9 cellular contexts compared by ENCODE assay signal in the genomic region with DNA sequence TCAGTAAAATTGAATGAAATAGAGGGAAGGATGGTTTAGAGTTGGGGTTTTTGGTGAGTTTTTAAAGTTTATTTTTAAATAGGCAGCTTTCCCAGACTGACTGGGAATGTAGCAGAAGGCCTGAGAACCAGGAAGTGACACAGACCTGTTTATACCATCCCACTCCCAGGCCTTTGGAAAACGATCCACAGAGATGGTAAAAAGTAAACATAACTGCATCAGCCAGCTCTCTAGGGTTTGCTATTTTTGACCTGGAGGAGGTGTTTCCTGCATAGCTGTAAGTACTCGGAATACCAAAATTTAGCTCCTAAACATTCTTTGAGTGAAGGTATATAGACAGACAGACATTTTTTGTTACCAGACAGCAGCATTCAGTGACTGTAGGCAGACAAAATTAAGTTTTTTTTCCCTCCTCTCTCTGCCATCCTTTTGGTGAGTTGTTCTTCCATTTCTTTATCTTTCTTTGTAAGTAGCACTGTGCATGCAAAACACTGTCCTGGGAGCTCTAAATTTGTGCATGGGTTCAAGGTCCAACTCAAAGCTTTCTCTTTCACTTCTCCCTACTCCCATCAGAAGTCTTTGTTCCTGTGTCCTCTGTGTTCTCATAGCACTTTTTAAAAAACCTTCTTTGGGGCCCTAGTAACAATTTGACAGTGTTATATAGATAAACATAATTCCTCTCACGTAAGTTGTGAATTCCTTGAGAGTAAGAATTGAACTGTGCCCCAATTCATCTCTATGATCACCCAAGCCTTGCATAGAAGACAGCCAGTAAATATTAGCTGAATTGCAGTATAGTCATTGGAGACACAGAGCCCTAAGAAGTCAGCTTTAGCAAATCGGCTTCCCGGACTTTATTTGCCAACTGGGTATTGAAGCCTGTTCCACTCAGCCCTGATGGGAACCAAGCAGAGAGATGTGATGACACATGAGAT. TPM values are rescaled to one million over a fixed set of nuclear protein-coding genes. Genes with fewer than 3 reads are reported as not detected.
DNase-seq lines count a peak whose midpoint lies in the region; ATAC-seq and TF ChIP-seq lines count a peak whose summit lies in the region.
"Had no signal": no experiment of that assay in that cellular context is flagged by ENCODE, and none has a peak within 500 bp of the region (broad histone marks: within the 10 kb centered on the region; RNA-seq: fewer than 3 reads in every experiment).

No MANE protein-coding gene starts in this region.

- H3F3A ChIP-seq in neural progenitor cell (ENCODE audit: low read depth), result no peaks in the 10 kb centered on the region

- no peak for TF ChIP-seq CTCF in dorsolateral prefrontal cortex (IDR thresholded peaks at IDR 0.05 in 54 of 56, conservative IDR thresholded peaks at IDR 0.05 in 2 of 56; ENCODE audit: low read depth in 1 of 56, partially characterized antibody in 56 of 56)
- TF ChIP-seq CTCF in neural progenitor cell (IDR thresholded peaks at IDR 0.05), result no peak

- DNase-seq in NCI-H345 (lab: John Stamatoyannopoulos, UW), result peak; percentile 62
- DNase-seq in dorsolateral prefrontal cortex, result no peak
- DNase-seq in natural killer cell treated with Interleukin-12 subunit alpha and Interleukin-12 subunit beta and Interleukin-15 and Interleukin-18, amount 100 ng/mL, for 72 hours (ENCODE audit: low spot score), result no peak
- DNase-seq in CD8-positive, alpha-beta memory T cell, result no peak
- no peak for DNase-seq in neural progenitor cell (ENCODE audit: low spot score)
- no peak for DNase-seq in activated CD4-positive, alpha-beta T cell treated with anti-CD3 and anti-CD28 coated beads, Interleukin-2, amount 50 U/mL, for 48 hours

- no peaks in the 10 kb centered on the region for H3K27me3 Mint-ChIP-seq in natural killer cell treated with Interleukin-12 subunit alpha and Interleukin-12 subunit beta and Interleukin-15 and Interleukin-18, amount 100 ng/mL, for 72 hours
- no peaks in the 10 kb centered on the region for H3K27me3 Mint-ChIP-seq in CD8-positive, alpha-beta memory T cell
- peaks cover 4% of the 10 kb centered on the region for H3K27me3 Mint-ChIP-seq in neural progenitor cell (ENCODE audit: insufficient read depth, low read depth)

- peaks cover 22% of the 10 kb centered on the region for H3K36me3 ChIP-seq in BLaER1
- H3K36me3 ChIP-seq in CD8-positive, alpha-beta memory T cell (ENCODE audit: insufficient read depth, low read length), result no peaks in the 10 kb centered on the region
- H3K36me3 ChIP-seq in neural progenitor cell, result no peaks in the 10 kb centered on the region

- H3K27ac ChIP-seq in BLaER1, result no peak overlapping the region
- H3K27ac ChIP-seq in dorsolateral prefrontal cortex, result peak overlapping the region in 54 of 59 donors; percentile 3 to 84 (median 57)
- no peak overlapping the region for H3K27ac ChIP-seq in CD8-positive, alpha-beta memory T cell (ENCODE audit: low read depth, low read length)
- H3K27ac ChIP-seq in neural progenitor cell, result no peak overlapping the region
- H3K27ac ChIP-seq: HL-60 had no signal

- H3K4me3 Mint-ChIP-seq in natural killer cell treated with Interleukin-12 subunit alpha and Interleukin-12 subunit beta and Interleukin-15 and Interleukin-18, amount 100 ng/mL, for 72 hours, result peak overlapping the region; percentile 26
- H3K4me3 Mint-ChIP-seq in CD8-positive, alpha-beta memory T cell, result peak overlapping the region in 2 of 7 donors; percentile 2 to 3
- H3K4me3 Mint-ChIP-seq in neural progenitor cell, result no peak overlapping the region

- H3K27ac Mint-ChIP-seq in natural killer cell treated with Interleukin-12 subunit alpha and Interleukin-12 subunit beta and Interleukin-15 and Interleukin-18, amount 100 ng/mL, for 72 hours, result peak overlapping the region; percentile 60 to 83
- peak overlapping the region in 3 of 8 donors; percentile 7 to 96 (median 39) for H3K27ac Mint-ChIP-seq in CD8-positive, alpha-beta memory T cell
- no peak overlapping the region for H3K27ac Mint-ChIP-seq in neural progenitor cell

- H3K4me1 Mint-ChIP-seq in natural killer cell treated with Interleukin-12 subunit alpha and Interleukin-12 subunit beta and Interleukin-15 and Interleukin-18, amount 100 ng/mL, for 72 hours (ENCODE audit: low read depth in 2 of 2), result peaks cover 77 to 91% of the 10 kb centered on the region in 2 donors
- H3K4me1 Mint-ChIP-seq in CD8-positive, alpha-beta memory T cell, result peaks cover 81 to 94% (median 92%) of the 10 kb centered on the region in 3 donors
- H3K4me1 Mint-ChIP-seq in neural progenitor cell, result peaks cover 16% of the 10 kb centered on the region

- no peaks in the 10 kb centered on the region for H3K27me3 ChIP-seq in BLaER1
- H3K27me3 ChIP-seq in dorsolateral prefrontal cortex, result no peaks in the 10 kb centered on the region
- H3K27me3 ChIP-seq in CD8-positive, alpha-beta memory T cell (ENCODE audit: insufficient read depth, low read length, poor library complexity, severe bottlenecking), result no peaks in the 10 kb centered on the region
- H3K27me3 ChIP-seq in neural progenitor cell, result no peaks in the 10 kb centered on the region

- POLR2A ChIA-PET in CD8-positive, alpha-beta memory T cell (lab: Charles Lee), result interaction anchor here (0.6 kb wide), 1 partner anchor 118 kb away, joined by 3 read pairs; the partner anchor contains the start of gene SRSF5

- H3K9ac ChIP-seq in BLaER1 (no peak overlapping the region), neural progenitor cell (no peak overlapping the region)

- CTCF ChIA-PET in CD8-positive, alpha-beta memory T cell (lab: Charles Lee), result interaction anchor here (0.9 to 1.0 kb wide), 3 partner anchors 18 to 77 kb away, joined by 3 read pairs; partner anchors contain the start of gene CCDC177

- peaks cover 60% of the 10 kb centered on the region for H3K4me1 ChIP-seq in BLaER1
- H3K4me1 ChIP-seq in CD8-positive, alpha-beta memory T cell (ENCODE audit: insufficient read depth, low read length), result peaks cover 72% of the 10 kb centered on the region
- peaks cover 21% of the 10 kb centered on the region for H3K4me1 ChIP-seq in neural progenitor cell

- H3K4me2 ChIP-seq in BLaER1 (peak overlapping the region; percentile 44), neural progenitor cell (no peak overlapping the region)

- H3K9me3 Mint-ChIP-seq in natural killer cell treated with Interleukin-12 subunit alpha and Interleukin-12 subunit beta and Interleukin-15 and Interleukin-18, amount 100 ng/mL, for 72 hours, result no peaks in the 10 kb centered on the region
- no peaks in the 10 kb centered on the region for H3K9me3 Mint-ChIP-seq in CD8-positive, alpha-beta memory T cell
- H3K9me3 Mint-ChIP-seq in neural progenitor cell, result no peaks in the 10 kb centered on the region

- H3K4me3 ChIP-seq in BLaER1, result no peak overlapping the region
- peak overlapping the region in 9 of 59 donors; percentile 0 to 35 (median 17) for H3K4me3 ChIP-seq in dorsolateral prefrontal cortex
- no peak overlapping the region for H3K4me3 ChIP-seq in CD8-positive, alpha-beta memory T cell (ENCODE audit: low read length)
- no peak overlapping the region for H3K4me3 ChIP-seq in neural progenitor cell

- H3K79me2 ChIP-seq in neural progenitor cell (ENCODE audit: low read depth), result peaks cover 4% of the 10 kb centered on the region

- H3K9me3 ChIP-seq in BLaER1 (no peaks in the 10 kb centered on the region), neural progenitor cell (ENCODE audit: low read depth) (no peaks in the 10 kb centered on the region)
- H3K9me3 ChIP-seq in CD8-positive, alpha-beta memory T cell (ENCODE audit: low read length), result no peaks in the 10 kb centered on the region

- peak; percentile 53 for ATAC-seq in GM19351 (IDR thresholded peaks at IDR 0.05; ENCODE audit: unreplicated experiment)
- no peak for ATAC-seq in natural killer cell treated with Interleukin-12 subunit alpha and Interleukin-12 subunit beta and Interleukin-15 and Interleukin-18, amount 100 ng/mL, for 72 hours

- peaks cover 11% of the 10 kb centered on the region for H3K36me3 Mint-ChIP-seq in natural killer cell treated with Interleukin-12 subunit alpha and Interleukin-12 subunit beta and Interleukin-15 and Interleukin-18, amount 100 ng/mL, for 72 hours
- peaks cover 3 to 10% (median 9%) of the 10 kb centered on the region in 3 donors for H3K36me3 Mint-ChIP-seq in CD8-positive, alpha-beta memory T cell
- H3K36me3 Mint-ChIP-seq in neural progenitor cell, result no peaks in the 10 kb centered on the region

- H4K20me1 ChIP-seq in BLaER1, result peaks cover 98% of the 10 kb centered on the region
- H4K20me1 ChIP-seq in neural progenitor cell (ENCODE audit: low read depth), result peaks cover 7% of the 10 kb centered on the region

- H2AFZ ChIP-seq in neural progenitor cell (replicated peaks), result no peak overlapping the region

- intact Hi-C loops in dorsolateral prefrontal cortex (cut with DNase I), result no loop called here

RNA-seq across cellular contexts. Expression of gene SUSD6, which starts 37.4 kb away (rescaled TPM):
- total RNA-seq in dorsolateral prefrontal cortex (10 to 100 TPM; 25.2 to 57.8 (median 35.8) TPM), neural progenitor cell (ENCODE audit: low replicate concordance) (6.3 and 9.2 TPM in 2 replicates)
- 100 to 1,000 TPM; 111 to 139 TPM for total RNA-seq in natural killer cell treated with Interleukin-12 subunit alpha and Interleukin-12 subunit beta and Interleukin-15 and Interleukin-18, amount 100 ng/mL, for 72 hours
- total RNA-seq in CD8-positive, alpha-beta memory T cell, result 10 to 100 TPM; 51.4 to 53.9 TPM
- polyA plus RNA-seq in CD8-positive, alpha-beta memory T cell, result 9.3 TPM

Comparison
In these comparisons a context has a peak if more than half of its experiments do, and no peak if none do; other contexts are left out.
1. H3K27ac ChIP-seq: peak in dorsolateral prefrontal cortex (54 of 59); none in BLaER1 (single experiment), CD8-positive, alpha-beta memory T cell (single experiment) and neural progenitor cell (single experiment).